In genomic region chr3:30073622-30074021, GRCh38 we compare ENCODE assay signal across 1 cellular context.
TF ChIP-seq lines count a peak whose summit lies in the region.

No MANE protein-coding gene starts in this region.

TF ChIP-seq in IMR-90, 13 proteins besides CTCF, POLR2A, EP300 and RAD21 (continued from another document):
- no peak for TF ChIP-seq ELK1 (IDR thresholded peaks at IDR 0.05; ENCODE audit: borderline replicate concordance, low read depth, low read length)
- no peak for TF ChIP-seq FOS (IDR thresholded peaks at IDR 0.05; ENCODE audit: low read depth, low read length)
- no peak for TF ChIP-seq RFX5 (IDR thresholded peaks at IDR 0.05; ENCODE audit: low read depth, low read length)
- no peak for TF ChIP-seq NFE2L2 (IDR thresholded peaks at IDR 0.05; ENCODE audit: low read depth, low read length)
- no peak for TF ChIP-seq USF2 (IDR thresholded peaks at IDR 0.05; ENCODE audit: low read depth, low read length)
- TF ChIP-seq BHLHE40 (IDR thresholded peaks at IDR 0.05; ENCODE audit: low read depth, low read length), result no peak
- TF ChIP-seq CEBPB (IDR thresholded peaks at IDR 0.05; ENCODE audit: low read depth, low read length), result no peak
- TF ChIP-seq CHD1 (IDR thresholded peaks at IDR 0.05; ENCODE audit: low read depth, low read length), result no peak
